In the genomic region with DNA sequence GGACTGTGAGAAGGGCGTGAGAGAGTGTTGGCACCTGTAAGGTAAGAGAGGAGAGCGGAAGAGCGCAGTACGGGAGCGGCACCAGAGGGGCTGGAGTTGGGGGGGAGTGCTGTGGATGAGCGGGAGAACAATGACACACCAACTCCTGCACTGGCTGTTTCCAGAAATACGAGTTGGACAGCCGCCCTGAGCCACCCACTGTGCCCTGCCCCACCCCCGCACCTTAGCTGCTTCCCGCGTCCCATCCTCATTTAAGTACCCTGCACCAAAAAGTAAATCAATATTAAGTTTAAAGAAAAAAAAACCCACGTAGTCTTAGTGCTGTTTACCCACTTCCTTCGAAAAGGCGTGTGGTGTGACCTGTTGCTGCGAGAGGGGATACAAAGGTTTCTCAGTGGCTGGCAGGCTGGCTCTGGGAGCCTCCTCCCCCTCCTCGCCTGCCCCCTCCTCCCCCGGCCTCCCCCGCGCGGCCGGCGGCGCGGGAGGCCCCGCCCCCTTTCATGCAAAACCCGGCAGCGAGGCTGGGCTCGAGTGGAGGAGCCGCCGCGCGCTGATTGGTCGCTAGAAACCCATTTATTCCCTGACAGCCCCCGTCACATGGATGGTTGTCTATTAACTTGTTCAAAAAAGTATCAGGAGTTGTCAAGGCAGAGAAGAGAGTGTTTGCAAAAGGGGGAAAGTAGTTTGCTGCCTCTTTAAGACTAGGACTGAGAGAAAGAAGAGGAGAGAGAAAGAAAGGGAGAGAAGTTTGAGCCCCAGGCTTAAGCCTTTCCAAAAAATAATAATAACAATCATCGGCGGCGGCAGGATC, we compare ENCODE assay signal across 8 cellular contexts. TPM values are rescaled to one million over a fixed set of nuclear protein-coding genes. Genes with fewer than 3 reads are reported as not detected.
DNase-seq lines count a peak whose midpoint lies in the region; ATAC-seq and TF ChIP-seq lines count a peak whose summit lies in the region.

A gene (plus strand): TSS at position 601 of the 811 bp plus-strand sequence. CDS start 436 bp downstream, outside the sequence.

- H3K27me3 ChIP-seq in breast epithelium (peaks cover 17 to 98% of the 10 kb centered on the region in 2 donors), iPS-18a (ENCODE audit: control insufficient read depth, insufficient read depth, low read length) (no peaks in the 10 kb centered on the region), gastrocnemius medialis (peaks cover 93 to 98% (median 94%) of the 10 kb centered on the region in 3 donors)
- H3K27me3 ChIP-seq in CD4-positive, alpha-beta memory T cell (ENCODE audit: insufficient read depth, low read length): peaks cover 52% of the 10 kb centered on the region

- H3K4me1 Mint-ChIP-seq in CD4-positive, alpha-beta memory T cell: peaks cover 5 to 12% (median 5%) of the 10 kb centered on the region in 4 donors

- ATAC-seq in HG02885 (IDR thresholded peaks at IDR 0.05; ENCODE audit: poor library complexity, unreplicated experiment): peak; percentile 34
- no peak for ATAC-seq in gastrocnemius medialis
- ATAC-seq in GM18520 (IDR thresholded peaks at IDR 0.05; ENCODE audit: unreplicated experiment): no peak

- H3K4me3 Mint-ChIP-seq in CD4-positive, alpha-beta memory T cell: peak within 1 kb of the TSS in 3 of 8 donors; percentile 7 to 48 (median 20)

- CTCF ChIA-PET in CD4-positive, alpha-beta memory T cell (lab: Charles Lee; ENCODE audit: partially characterized antibody): interaction anchor here (0.9 to 1.8 kb wide), 2 partner anchors 10 to 972 kb away, joined by 3 to 10 read pairs; no protein-coding TSS in a partner anchor

- H3K27ac Mint-ChIP-seq in CD4-positive, alpha-beta memory T cell: no peak within 1 kb of the TSS

- TF ChIP-seq CTCF in breast epithelium (IDR thresholded peaks at IDR 0.05) (no peak), gastrocnemius medialis (IDR thresholded peaks at IDR 0.05 in 4 of 5, conservative IDR thresholded peaks at IDR 0.05 in 1 of 5) (no peak)

- peak; percentile 91 for DNase-seq in DMS 273 treated with DMSO at 0.1 percent for 48 hours (lab: John Stamatoyannopoulos, UW)
- peak; percentile 77 for DNase-seq in NCI-H526 treated with DMSO at 0.1 percent for 48 hours (lab: John Stamatoyannopoulos, UW)
- no peak for DNase-seq in breast epithelium (ENCODE audit: low spot score in 2 of 2)
- DNase-seq in gastrocnemius medialis: no peak
- DNase-seq in CD4-positive, alpha-beta memory T cell: no peak

- TF ChIP-seq POLR2A in breast epithelium (IDR thresholded peaks at IDR 0.05): no peak
- TF ChIP-seq POLR2A in gastrocnemius medialis (IDR thresholded peaks at IDR 0.05): no peak

- in situ Hi-C loops in gastrocnemius medialis (cut with MboI; ENCODE audit: low sequenced_read_pairs in 4 of 4): loop anchor here in 1 of 4 donors (25.0 kb wide), 1 partner anchor 551 kb away; no protein-coding TSS in a partner anchor

- H3K36me3 ChIP-seq in breast epithelium: no peaks in the 10 kb centered on the region
- peaks cover 22% of the 10 kb centered on the region for H3K36me3 ChIP-seq in iPS-18a (ENCODE audit: control insufficient read depth, low read depth, low read length)
- no peaks in the 10 kb centered on the region for H3K36me3 ChIP-seq in gastrocnemius medialis
- no peaks in the 10 kb centered on the region for H3K36me3 ChIP-seq in CD4-positive, alpha-beta memory T cell (ENCODE audit: insufficient read depth, low read length)

- H3K27ac ChIP-seq in breast epithelium (no peak within 1 kb of the TSS), iPS-18a (ENCODE audit: low read length) (peak within 1 kb of the TSS; percentile 81), gastrocnemius medialis (no peak within 1 kb of the TSS)
- no peak within 1 kb of the TSS for H3K27ac ChIP-seq in CD4-positive, alpha-beta memory T cell (ENCODE audit: low read depth, low read length)

- intact Hi-C loops in breast epithelium (cut with DNase I; ENCODE audit: low total_unique reads) (no loop called here), gastrocnemius medialis (cut with DNase I; ENCODE audit: low total_unique reads) (no loop called here)
- intact Hi-C loops in CD4-positive, alpha-beta memory T cell (cut with micrococcal nuclease): no loop called here

- POLR2A ChIA-PET in CD4-positive, alpha-beta memory T cell (lab: Charles Lee; ENCODE audit: partially characterized antibody): no interaction called here

- no peaks in the 10 kb centered on the region for H3K36me3 Mint-ChIP-seq in CD4-positive, alpha-beta memory T cell

- no peaks in the 10 kb centered on the region for H3K9me3 ChIP-seq in breast epithelium
- H3K9me3 ChIP-seq in iPS-18a (ENCODE audit: control insufficient read depth, low read depth, low read length): no peaks in the 10 kb centered on the region
- no peaks in the 10 kb centered on the region for H3K9me3 ChIP-seq in gastrocnemius medialis
- H3K9me3 ChIP-seq in CD4-positive, alpha-beta memory T cell (ENCODE audit: control insufficient read depth in 1 of 2, low read length in 2 of 2): no peaks in the 10 kb centered on the region

- H3K4me1 ChIP-seq in breast epithelium (peaks cover 3 to 9% of the 10 kb centered on the region in 2 donors), iPS-18a (ENCODE audit: control insufficient read depth, low read depth, low read length) (peaks cover 32% of the 10 kb centered on the region), gastrocnemius medialis (peaks cover 0 to 13% of the 10 kb centered on the region in 2 donors)
- peaks cover 11% of the 10 kb centered on the region for H3K4me1 ChIP-seq in CD4-positive, alpha-beta memory T cell (ENCODE audit: insufficient read depth, low read length)

- H3K9ac ChIP-seq in iPS-18a (ENCODE audit: low read length): peak within 1 kb of the TSS; percentile 88

- H3K27me3 Mint-ChIP-seq in CD4-positive, alpha-beta memory T cell: peaks cover 46 to 55% of the 10 kb centered on the region in 2 donors

- peaks cover 0 to 46% (median 24%) of the 10 kb centered on the region in 8 donors for H3K9me3 Mint-ChIP-seq in CD4-positive, alpha-beta memory T cell

- peak within 1 kb of the TSS; percentile 6 to 61 (median 34) for H3K4me3 ChIP-seq in breast epithelium
- H3K4me3 ChIP-seq in iPS-18a (ENCODE audit: low read length): peak within 1 kb of the TSS; percentile 90
- peak within 1 kb of the TSS; percentile 22 to 41 (median 32) for H3K4me3 ChIP-seq in gastrocnemius medialis
- no peak within 1 kb of the TSS for H3K4me3 ChIP-seq in CD4-positive, alpha-beta memory T cell (ENCODE audit: low read length in 2 of 2)

RNA-seq across cellular contexts. Expression of the gene that starts here (rescaled TPM):
- total RNA-seq in breast epithelium (under 1 TPM in 2 of 3 donors, not detected in 1; under 0.01 to 0.16 TPM), gastrocnemius medialis (under 1 TPM in 1 of 4 donors, not detected in 3; 0.53 TPM)
- total RNA-seq in CD4-positive, alpha-beta memory T cell: not detected
- polyA plus RNA-seq in CD4-positive, alpha-beta memory T cell: not detected

Comparison
In these comparisons a context has a peak if more than half of its experiments do, and no peak if none do; other contexts are left out.
1. DNase-seq: peak in DMS 273 treated with DMSO at 0.1 percent for 48 hours (single experiment) and NCI-H526 treated with DMSO at 0.1 percent for 48 hours (single experiment); none in breast epithelium (0 of 2), gastrocnemius medialis (0 of 2) and CD4-positive, alpha-beta memory T cell (0 of 5).
2. H3K4me3 ChIP-seq: peak in breast epithelium (3 of 3), iPS-18a (single experiment) and gastrocnemius medialis (4 of 4); none in CD4-positive, alpha-beta memory T cell (0 of 2).